ENCODE assay signal across 1 cellular context in the genomic region with DNA sequence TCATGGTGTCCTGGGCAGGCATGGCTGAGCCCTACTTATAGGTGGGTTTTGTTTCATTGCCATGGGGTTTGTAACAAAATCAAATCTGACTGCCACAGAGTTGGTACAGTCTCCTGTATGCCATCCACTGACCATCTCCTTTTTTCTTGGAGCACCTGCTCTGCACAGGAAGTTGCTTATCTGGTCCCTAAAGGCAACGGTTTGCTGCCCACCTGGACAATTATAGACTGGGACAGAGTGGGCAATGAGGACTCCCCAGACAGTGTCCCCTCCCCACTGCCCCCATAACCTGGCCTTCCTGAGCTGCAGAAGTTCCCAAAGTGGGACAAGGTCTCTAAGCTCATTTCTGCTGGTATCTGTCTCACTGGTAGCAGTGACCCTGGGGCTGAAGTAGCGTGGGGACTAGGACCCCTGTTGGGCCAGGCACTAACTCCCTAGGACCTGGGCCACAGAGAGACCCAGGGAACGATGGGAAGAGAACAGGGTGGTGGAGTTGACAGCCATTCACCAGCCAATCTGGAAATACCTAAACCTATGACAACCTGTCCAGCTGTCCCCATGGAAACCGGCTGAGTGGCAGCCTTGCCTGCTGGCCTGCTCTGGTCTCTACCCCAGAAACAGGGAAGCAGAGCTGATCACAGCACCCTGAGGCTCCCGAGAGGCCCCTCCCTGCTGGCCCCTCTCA.
A peak's percentile ranks its signal among the peaks of the same experiment; 100 is the strongest.
TF ChIP-seq lines count a peak whose summit lies in the region.

No MANE protein-coding gene starts in this region.

TF ChIP-seq in GM12878, 131 proteins besides CTCF, POLR2A, EP300 and RAD21:
- TF ChIP-seq, protein P1, sequence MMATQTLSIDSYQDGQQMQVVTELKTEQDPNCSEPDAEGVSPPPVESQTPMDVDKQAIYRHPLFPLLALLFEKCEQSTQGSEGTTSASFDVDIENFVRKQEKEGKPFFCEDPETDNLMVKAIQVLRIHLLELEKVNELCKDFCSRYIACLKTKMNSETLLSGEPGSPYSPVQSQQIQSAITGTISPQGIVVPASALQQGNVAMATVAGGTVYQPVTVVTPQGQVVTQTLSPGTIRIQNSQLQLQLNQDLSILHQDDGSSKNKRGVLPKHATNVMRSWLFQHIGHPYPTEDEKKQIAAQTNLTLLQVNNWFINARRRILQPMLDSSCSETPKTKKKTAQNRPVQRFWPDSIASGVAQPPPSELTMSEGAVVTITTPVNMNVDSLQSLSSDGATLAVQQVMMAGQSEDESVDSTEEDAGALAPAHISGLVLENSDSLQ (IDR thresholded peaks at IDR 0.05), result 0 out of 2 replicates have a peak, but pooled peaks have one; percentile 15
- TF ChIP-seq POU2F2 (IDR thresholded peaks at IDR 0.05; ENCODE audit: borderline replicate concordance, low read depth, low read length), result no peak
- no peak for TF ChIP-seq WRNIP1 (IDR thresholded peaks at IDR 0.05; ENCODE audit: borderline replicate concordance, low read depth, low read length)
